1 cellular context compared by ENCODE assay signal in genomic region chr14:105315211-105315721, GRCh38.
TF ChIP-seq lines count a peak whose summit lies in the region.

No MANE protein-coding gene starts in this region.

TF ChIP-seq in HepG2, 621 proteins besides CTCF, POLR2A, EP300 and RAD21 (continued from another document):
- TF ChIP-seq ZNF501 (CRISPR knock-in tag; IDR thresholded peaks at IDR 0.05) (peak; percentile 44; the same call in 1 of the 2 replicates), HOXA5 (CRISPR knock-in tag; IDR thresholded peaks at IDR 0.05) (0 out of 2 replicates have a peak, but pooled peaks have one; percentile 23), ZNF777 (CRISPR knock-in tag; IDR thresholded peaks at IDR 0.05) (peak; percentile 58; the same call in 1 of the 2 replicates), CHD2 (IDR thresholded peaks at IDR 0.05; ENCODE audit: low read depth, low read length) (no peak), AGO2 (optimal IDR thresholded peaks at IDR 0.05; ENCODE audit: low read depth, low read length) (peak; percentile 11), ZNF703 (CRISPR knock-in tag; IDR thresholded peaks at IDR 0.05; ENCODE audit: borderline replicate concordance) (no peak), POLR2G (IDR thresholded peaks at IDR 0.05; ENCODE audit: low read depth, low read length) (no peak; the same call in 1 of the 2 replicates)
- TF ChIP-seq, protein P1, sequence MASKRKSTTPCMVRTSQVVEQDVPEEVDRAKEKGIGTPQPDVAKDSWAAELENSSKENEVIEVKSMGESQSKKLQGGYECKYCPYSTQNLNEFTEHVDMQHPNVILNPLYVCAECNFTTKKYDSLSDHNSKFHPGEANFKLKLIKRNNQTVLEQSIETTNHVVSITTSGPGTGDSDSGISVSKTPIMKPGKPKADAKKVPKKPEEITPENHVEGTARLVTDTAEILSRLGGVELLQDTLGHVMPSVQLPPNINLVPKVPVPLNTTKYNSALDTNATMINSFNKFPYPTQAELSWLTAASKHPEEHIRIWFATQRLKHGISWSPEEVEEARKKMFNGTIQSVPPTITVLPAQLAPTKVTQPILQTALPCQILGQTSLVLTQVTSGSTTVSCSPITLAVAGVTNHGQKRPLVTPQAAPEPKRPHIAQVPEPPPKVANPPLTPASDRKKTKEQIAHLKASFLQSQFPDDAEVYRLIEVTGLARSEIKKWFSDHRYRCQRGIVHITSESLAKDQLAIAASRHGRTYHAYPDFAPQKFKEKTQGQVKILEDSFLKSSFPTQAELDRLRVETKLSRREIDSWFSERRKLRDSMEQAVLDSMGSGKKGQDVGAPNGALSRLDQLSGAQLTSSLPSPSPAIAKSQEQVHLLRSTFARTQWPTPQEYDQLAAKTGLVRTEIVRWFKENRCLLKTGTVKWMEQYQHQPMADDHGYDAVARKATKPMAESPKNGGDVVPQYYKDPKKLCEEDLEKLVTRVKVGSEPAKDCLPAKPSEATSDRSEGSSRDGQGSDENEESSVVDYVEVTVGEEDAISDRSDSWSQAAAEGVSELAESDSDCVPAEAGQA (IDR thresholded peaks at IDR 0.05; ENCODE audit: low read depth): no peak
- TF ChIP-seq, protein P1 (CRISPR knock-in tag; IDR thresholded peaks at IDR 0.05; ENCODE audit: borderline replicate concordance): 0 out of 2 replicates have a peak, but pooled peaks have one; percentile 29
- TF ChIP-seq, protein P2, sequence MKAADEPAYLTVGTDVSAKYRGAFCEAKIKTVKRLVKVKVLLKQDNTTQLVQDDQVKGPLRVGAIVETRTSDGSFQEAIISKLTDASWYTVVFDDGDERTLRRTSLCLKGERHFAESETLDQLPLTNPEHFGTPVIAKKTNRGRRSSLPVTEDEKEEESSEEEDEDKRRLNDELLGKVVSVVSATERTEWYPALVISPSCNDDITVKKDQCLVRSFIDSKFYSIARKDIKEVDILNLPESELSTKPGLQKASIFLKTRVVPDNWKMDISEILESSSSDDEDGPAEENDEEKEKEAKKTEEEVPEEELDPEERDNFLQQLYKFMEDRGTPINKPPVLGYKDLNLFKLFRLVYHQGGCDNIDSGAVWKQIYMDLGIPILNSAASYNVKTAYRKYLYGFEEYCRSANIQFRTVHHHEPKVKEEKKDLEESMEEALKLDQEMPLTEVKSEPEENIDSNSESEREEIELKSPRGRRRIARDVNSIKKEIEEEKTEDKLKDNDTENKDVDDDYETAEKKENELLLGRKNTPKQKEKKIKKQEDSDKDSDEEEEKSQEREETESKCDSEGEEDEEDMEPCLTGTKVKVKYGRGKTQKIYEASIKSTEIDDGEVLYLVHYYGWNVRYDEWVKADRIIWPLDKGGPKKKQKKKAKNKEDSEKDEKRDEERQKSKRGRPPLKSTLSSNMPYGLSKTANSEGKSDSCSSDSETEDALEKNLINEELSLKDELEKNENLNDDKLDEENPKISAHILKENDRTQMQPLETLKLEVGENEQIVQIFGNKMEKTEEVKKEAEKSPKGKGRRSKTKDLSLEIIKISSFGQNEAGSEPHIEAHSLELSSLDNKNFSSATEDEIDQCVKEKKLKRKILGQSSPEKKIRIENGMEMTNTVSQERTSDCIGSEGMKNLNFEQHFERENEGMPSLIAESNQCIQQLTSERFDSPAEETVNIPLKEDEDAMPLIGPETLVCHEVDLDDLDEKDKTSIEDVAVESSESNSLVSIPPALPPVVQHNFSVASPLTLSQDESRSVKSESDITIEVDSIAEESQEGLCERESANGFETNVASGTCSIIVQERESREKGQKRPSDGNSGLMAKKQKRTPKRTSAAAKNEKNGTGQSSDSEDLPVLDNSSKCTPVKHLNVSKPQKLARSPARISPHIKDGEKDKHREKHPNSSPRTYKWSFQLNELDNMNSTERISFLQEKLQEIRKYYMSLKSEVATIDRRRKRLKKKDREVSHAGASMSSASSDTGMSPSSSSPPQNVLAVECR (CRISPR knock-in tag; IDR thresholded peaks at IDR 0.05; ENCODE audit: borderline replicate concordance): peak; percentile 46; the same call in 1 of the 2 replicates
